ENCODE assay signal across 9 cellular contexts in genomic region chr17:40303706-40304450, GRCh38. TPM values are rescaled to one million over a fixed set of nuclear protein-coding genes. Genes with fewer than 3 reads are reported as not detected.
DNase-seq lines count a peak whose midpoint lies in the region; ATAC-seq and TF ChIP-seq lines count a peak whose summit lies in the region.
"Had no signal": no experiment of that assay in that cellular context is flagged by ENCODE, and none has a peak within 500 bp of the region (broad histone marks: within the 10 kb centered on the region; RNA-seq: fewer than 3 reads in every experiment).

No MANE protein-coding gene starts in this region.

- peaks cover 31% of the 10 kb centered on the region for H3F3A ChIP-seq in smooth muscle cell (ENCODE audit: low read depth)

- H3K36me3 ChIP-seq in smooth muscle cell (ENCODE audit: low read depth), result no peaks in the 10 kb centered on the region

- peaks cover 7% of the 10 kb centered on the region for H4K20me1 ChIP-seq in smooth muscle cell (ENCODE audit: low read depth)

- H3K4me1 ChIP-seq in foreskin keratinocyte (peaks cover 27% of the 10 kb centered on the region), smooth muscle cell (ENCODE audit: low read depth) (peaks cover 33% of the 10 kb centered on the region)

- CTCF ChIA-PET in RWPE1 (lab: Yijun Ruan, JAX), result interaction anchor here (0.5 to 3.8 kb wide), 8 partner anchors 8 to 224 kb away, joined by 3 to 36 read pairs (median 6); no protein-coding TSS in a partner anchor

- H3K4me3 ChIP-seq in smooth muscle cell, result no peak overlapping the region

- H2AFZ ChIP-seq in smooth muscle cell (ENCODE audit: low read depth), result no peak overlapping the region

- H3K27me3 ChIP-seq in foreskin keratinocyte (no peaks in the 10 kb centered on the region), smooth muscle cell (ENCODE audit: low read depth) (no peaks in the 10 kb centered on the region)

- no peaks in the 10 kb centered on the region for H3K9me3 ChIP-seq in smooth muscle cell (replicated peaks; ENCODE audit: low read depth)

- no peak for TF ChIP-seq CTCF in RWPE1 (conservative IDR thresholded peaks at IDR 0.05; ENCODE audit: low read depth)
- TF ChIP-seq CTCF in foreskin keratinocyte (conservative IDR thresholded peaks at IDR 0.05), result no peak
- no peak for TF ChIP-seq CTCF in smooth muscle cell (IDR thresholded peaks at IDR 0.05; ENCODE audit: borderline replicate concordance, insufficient read depth, poor library complexity, severe bottlenecking)

- H3K27ac ChIP-seq in RWPE1 (peak overlapping the region; percentile 53), foreskin keratinocyte (no peak overlapping the region), smooth muscle cell (ENCODE audit: low read depth) (peak overlapping the region; percentile 90)
- H3K27ac ChIP-seq: 22Rv1 had no signal

- WGBS in smooth muscle cell (ENCODE audit: low lambda C conversion rate), result 10% methylated on average over 5 of the region's 5 CpGs

- POLR2A ChIA-PET in RWPE1 (lab: Yijun Ruan, JAX; ENCODE audit: low non-redundant PET), result interaction anchor here (0.6 to 1.0 kb wide), 2 partner anchors 51 to 1102 kb away, joined by 3 to 7 read pairs; no protein-coding TSS in a partner anchor

- DNase-seq in NCI-H1105 treated with DMSO at 0.1 percent for 48 hours (lab: John Stamatoyannopoulos, UW) (peak; percentile 26), NCI-H1105 (lab: John Stamatoyannopoulos, UW) (no peak), RWPE1 (ENCODE audit: low spot score) (no peak), foreskin keratinocyte (peak in 1 of 2 donors; percentile 64), smooth muscle cell (lab: John Stamatoyannopoulos, UW; ENCODE audit: unreplicated experiment) (no peak), nucleus accumbens (lab: John Stamatoyannopoulos, UW) (no peak), NCI-H226 (no peak)
- no peak for DNase-seq in activated CD8-positive, alpha-beta memory T cell treated with anti-CD3 and anti-CD28 coated beads, Interleukin-2, amount 50 U/mL, for 4 hours

- H3K9ac ChIP-seq in smooth muscle cell (ENCODE audit: low read depth), result peak overlapping the region; percentile 30

- H3K79me2 ChIP-seq in smooth muscle cell (ENCODE audit: low read depth), result no peaks in the 10 kb centered on the region

- peak overlapping the region; percentile 70 for H3K4me2 ChIP-seq in smooth muscle cell

- peak; percentile 43 for ATAC-seq in foreskin keratinocyte

RNA-seq across cellular contexts. Expression of gene RARA, which starts 5.1 kb away (rescaled TPM):
- total RNA-seq in foreskin keratinocyte (26.4 and 28.4 TPM in 2 replicates), smooth muscle cell (13.6 and 22.5 TPM in 2 replicates)
- polyA plus RNA-seq in foreskin keratinocyte (21.6 and 22.4 TPM in 2 replicates), smooth muscle cell (21.6 and 22.1 TPM in 2 replicates)

RNA-seq across cellular contexts. Expression of gene CDC6, which starts 16.2 kb away (rescaled TPM):
- total RNA-seq in foreskin keratinocyte (60.7 and 68.9 TPM in 2 replicates), smooth muscle cell (10.4 and 15.1 TPM in 2 replicates)
- polyA plus RNA-seq in foreskin keratinocyte (31.9 and 41.0 TPM in 2 replicates), smooth muscle cell (5.2 and 5.5 TPM in 2 replicates)
